ENCODE assay signal across 18 cellular contexts in the genomic region with DNA sequence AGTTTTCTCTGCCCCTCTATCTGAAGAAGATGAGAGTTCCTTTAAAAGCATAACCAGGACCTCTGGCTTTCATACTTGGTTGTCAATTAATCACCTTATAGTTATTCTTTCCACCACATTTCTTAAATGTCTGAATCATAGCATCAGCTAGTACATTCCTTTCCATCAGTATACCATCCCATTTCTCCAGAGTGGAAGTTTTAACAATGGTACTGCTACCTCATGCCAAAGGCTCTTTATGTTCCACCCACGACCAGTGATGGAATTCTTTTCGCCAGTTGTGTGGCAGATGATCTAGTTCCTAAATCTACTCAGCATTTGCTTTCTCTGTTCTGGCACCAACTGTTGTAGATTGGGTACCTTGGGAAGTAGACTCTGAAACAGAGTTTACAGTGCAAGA.
DNase-seq lines count a peak whose midpoint lies in the region; ATAC-seq and TF ChIP-seq lines count a peak whose summit lies in the region.
"Had no signal": no experiment of that assay in that cellular context is flagged by ENCODE, and none has a peak within 500 bp of the region (broad histone marks: within the 10 kb centered on the region; RNA-seq: fewer than 3 reads in every experiment).

No MANE protein-coding gene starts in this region.

- H3K9me3 ChIP-seq in IMR-90 (ENCODE audit: control insufficient read depth, insufficient read depth, low read length) = no peaks in the 10 kb centered on the region
- H3K9me3 ChIP-seq: neutrophil, stomach had no signal

- no peaks in the 10 kb centered on the region for H3K9me1 ChIP-seq in IMR-90 (ENCODE audit: insufficient read depth, low read length)

- TF ChIP-seq RAD21 in IMR-90 (IDR thresholded peaks at IDR 0.05; ENCODE audit: low read length) = no peak

- in situ Hi-C loops in IMR-90 (cut with MboI; ENCODE audit: low sequenced_read_pairs) = no loop called here

- no peak overlapping the region for H3K4me2 ChIP-seq in IMR-90 (ENCODE audit: low read depth, low read length)

- H2BK15ac ChIP-seq in IMR-90 (ENCODE audit: low read depth, low read length) = no peak overlapping the region

- no CpG with 5 or more reads among the region's 2 CpGs for WGBS in IMR-90 (ENCODE audit: extremely low coverage in 2 of 2, insufficient read length in 1 of 2), 2 experiments

- CTCF ChIA-PET in AG04449 (lab: Yijun Ruan, JAX) = no interaction called here
- CTCF ChIA-PET in IMR-90 (lab: Yijun Ruan, JAX) = no interaction called here

- H2BK5ac ChIP-seq in IMR-90 (ENCODE audit: low read depth, low read length, poor library complexity, severe bottlenecking) = no peak overlapping the region

- no peak overlapping the region for H4K91ac ChIP-seq in IMR-90 (ENCODE audit: insufficient read depth, low read depth, low read length)

- TF ChIP-seq CTCF in AG04449 (IDR thresholded peaks at IDR 0.05; ENCODE audit: insufficient read depth, low read length, missing control alignments) = no peak
- no peak for TF ChIP-seq CTCF in IMR-90 (conservative IDR thresholded peaks at IDR 0.05; ENCODE audit: low read depth, low read length)
- no peak for TF ChIP-seq CTCF in cardiac fibroblast (IDR thresholded peaks at IDR 0.05; ENCODE audit: low read depth, low read length)

- no peaks in the 10 kb centered on the region for H3K36me3 ChIP-seq in IMR-90 (ENCODE audit: control insufficient read depth, insufficient read depth, low read length)
- H3K36me3 ChIP-seq: neutrophil, stomach had no signal

- H3K14ac ChIP-seq in IMR-90 (replicated peaks; ENCODE audit: low read depth, low read length) = no peak overlapping the region

- H4K8ac ChIP-seq in IMR-90 (ENCODE audit: low read depth in 2 of 2, low read length in 2 of 2) = no peak overlapping the region

- no peak overlapping the region for H2AFZ ChIP-seq in IMR-90 (replicated peaks; ENCODE audit: low read length, poor library complexity)

- no TSS peak for BruUV-seq in IMR-90 (replicated peaks; lab: Mats Ljungman, UMichigan)

- no peak overlapping the region for H3K27ac ChIP-seq in IMR-90 (ENCODE audit: insufficient read depth, low read length)
- H3K27ac ChIP-seq: neutrophil, stomach, VCaP had no signal

- H3K4me3 ChIP-seq in AG04449 (ENCODE audit: low read depth, low read length) (no peak overlapping the region), IMR-90 (ENCODE audit: insufficient read depth, low read depth, low read length) (no peak overlapping the region), cardiac fibroblast (replicated peaks in 1 of 2; ENCODE audit: low read depth in 2 of 2, low read length in 2 of 2) (no peak overlapping the region)
- H3K4me3 ChIP-seq: lung, stomach had no signal

- no peak overlapping the region for H2AK9ac ChIP-seq in IMR-90 (replicated peaks; ENCODE audit: low read depth, low read length, poor library complexity)

- no peaks in the 10 kb centered on the region for H4K20me1 ChIP-seq in IMR-90 (ENCODE audit: insufficient read depth, low read length)

- no peak overlapping the region for H3K18ac ChIP-seq in IMR-90 (ENCODE audit: low read depth, low read length)

- no peak overlapping the region for H4K5ac ChIP-seq in IMR-90 (ENCODE audit: low read depth, low read length)

- ATAC-seq in IMR-90 (ENCODE audit: low read depth) (no peak), GM19395 (IDR thresholded peaks at IDR 0.05; ENCODE audit: unreplicated experiment) (no peak), GM21737 (IDR thresholded peaks at IDR 0.05; ENCODE audit: unreplicated experiment) (no peak)
- ATAC-seq: HCT116 had no signal

- dilution Hi-C loops in IMR-90 (cut with HindIII; ENCODE audit: low sequenced_read_pairs, unreplicated experiment) = no loop called here

- no peaks in the 10 kb centered on the region; the same call in 1 of the 2 replicates for H3K27me3 ChIP-seq in IMR-90 (ENCODE audit: control insufficient read depth, insufficient read depth, low read length)
- H3K27me3 ChIP-seq: neutrophil, stomach had no signal

- TF ChIP-seq POLR2A in IMR-90 (IDR thresholded peaks at IDR 0.05; ENCODE audit: low read depth, low read length) = no peak

- no peaks in the 10 kb centered on the region for H3K79me1 ChIP-seq in IMR-90 (ENCODE audit: low read depth in 1 of 2, low read length in 2 of 2)

- H2AK5ac ChIP-seq in IMR-90 (ENCODE audit: low read depth, low read length) = no peak overlapping the region

- no peak overlapping the region for H3K4ac ChIP-seq in IMR-90 (ENCODE audit: low read depth, low read length)

- H2BK120ac ChIP-seq in IMR-90 (ENCODE audit: low read depth, low read length) = no peak overlapping the region

- H2BK20ac ChIP-seq in IMR-90 (ENCODE audit: low read depth, low read length) = no peak overlapping the region

- DNase-seq in AG04449 (ENCODE audit: low read depth, low spot score) (peak; percentile 14), IMR-90 (peak; percentile 16), cardiac fibroblast (ENCODE audit: low read depth in 2 of 2) (peak; percentile 11 to 56), kidney glomerular epithelial cell (lab: John Stamatoyannopoulos, UW) (peak; percentile 71), NOMO-1 treated with dmso at 0.1 percent for 144 hours (lab: John Stamatoyannopoulos, UW; ENCODE audit: unreplicated experiment) (no peak), NCI-H526 treated with DMSO at 0.1 percent for 48 hours (lab: John Stamatoyannopoulos, UW) (no peak)
- DNase-seq: activated CD8-positive, alpha-beta memory T cell treated with anti-CD3 and anti-CD28 coated beads for 24 hours; caudate nucleus; erythroblast; MV-4-11; NCI-H2171 treated with DMSO at 0.1 percent for 48 hours; stomach had no signal

- H3K23ac ChIP-seq in IMR-90 (ENCODE audit: low read depth, low read length) = no peak overlapping the region

- H3K4me1 ChIP-seq in IMR-90 (ENCODE audit: control insufficient read depth, insufficient read depth, low read length) = no peaks in the 10 kb centered on the region
- H3K4me1 ChIP-seq: stomach had no signal

- intact Hi-C loops in IMR-90 (cut with micrococcal nuclease) = no loop called here

- no peak overlapping the region for H3K56ac ChIP-seq in IMR-90 (ENCODE audit: extremely low read depth, insufficient read depth, low read length)

- POLR2A ChIA-PET in AG04449 (lab: Yijun Ruan, JAX) (no interaction called here), IMR-90 (lab: Charles Lee; ENCODE audit: unreplicated experiment) (no interaction called here)

- no peak overlapping the region for H3K9ac ChIP-seq in IMR-90 (ENCODE audit: low read depth, low read length)

TF ChIP-seq in IMR-90, 13 proteins besides CTCF, POLR2A, EP300 and RAD21:
- TF ChIP-seq CEBPB (IDR thresholded peaks at IDR 0.05; ENCODE audit: low read depth, low read length) (no peak), SMC3 (IDR thresholded peaks at IDR 0.05; ENCODE audit: low read depth, low read length) (no peak), RFX5 (IDR thresholded peaks at IDR 0.05; ENCODE audit: low read depth, low read length) (no peak), MXI1 (IDR thresholded peaks at IDR 0.05; ENCODE audit: borderline replicate concordance, low read depth, low read length) (no peak), MAZ (IDR thresholded peaks at IDR 0.05; ENCODE audit: borderline replicate concordance, low read depth, low read length) (no peak), FOS (IDR thresholded peaks at IDR 0.05; ENCODE audit: low read depth, low read length) (no peak), BHLHE40 (IDR thresholded peaks at IDR 0.05; ENCODE audit: low read depth, low read length) (no peak), MAFK (IDR thresholded peaks at IDR 0.05; ENCODE audit: low read depth, low read length) (no peak), NFE2L2 (IDR thresholded peaks at IDR 0.05; ENCODE audit: low read depth, low read length) (no peak), CHD1 (IDR thresholded peaks at IDR 0.05; ENCODE audit: low read depth, low read length) (no peak), RCOR1 (IDR thresholded peaks at IDR 0.05; ENCODE audit: insufficient replicate concordance, low read length) (no peak)
- TF ChIP-seq, protein P1, sequence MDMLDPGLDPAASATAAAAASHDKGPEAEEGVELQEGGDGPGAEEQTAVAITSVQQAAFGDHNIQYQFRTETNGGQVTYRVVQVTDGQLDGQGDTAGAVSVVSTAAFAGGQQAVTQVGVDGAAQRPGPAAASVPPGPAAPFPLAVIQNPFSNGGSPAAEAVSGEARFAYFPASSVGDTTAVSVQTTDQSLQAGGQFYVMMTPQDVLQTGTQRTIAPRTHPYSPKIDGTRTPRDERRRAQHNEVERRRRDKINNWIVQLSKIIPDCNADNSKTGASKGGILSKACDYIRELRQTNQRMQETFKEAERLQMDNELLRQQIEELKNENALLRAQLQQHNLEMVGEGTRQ (IDR thresholded peaks at IDR 0.05; ENCODE audit: low read depth, low read length) = no peak
- TF ChIP-seq, protein P2, sequence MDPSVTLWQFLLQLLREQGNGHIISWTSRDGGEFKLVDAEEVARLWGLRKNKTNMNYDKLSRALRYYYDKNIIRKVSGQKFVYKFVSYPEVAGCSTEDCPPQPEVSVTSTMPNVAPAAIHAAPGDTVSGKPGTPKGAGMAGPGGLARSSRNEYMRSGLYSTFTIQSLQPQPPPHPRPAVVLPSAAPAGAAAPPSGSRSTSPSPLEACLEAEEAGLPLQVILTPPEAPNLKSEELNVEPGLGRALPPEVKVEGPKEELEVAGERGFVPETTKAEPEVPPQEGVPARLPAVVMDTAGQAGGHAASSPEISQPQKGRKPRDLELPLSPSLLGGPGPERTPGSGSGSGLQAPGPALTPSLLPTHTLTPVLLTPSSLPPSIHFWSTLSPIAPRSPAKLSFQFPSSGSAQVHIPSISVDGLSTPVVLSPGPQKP (IDR thresholded peaks at IDR 0.05; ENCODE audit: borderline replicate concordance, low read depth, low read length) = no peak

Comparison
In these comparisons a context has a peak if more than half of its experiments do, and no peak if none do; other contexts are left out.
1. DNase-seq: peak in AG04449 (single experiment), IMR-90 (single experiment), cardiac fibroblast (2 of 2) and kidney glomerular epithelial cell (single experiment); none in NOMO-1 treated with dmso at 0.1 percent for 144 hours (single experiment) and NCI-H526 treated with DMSO at 0.1 percent for 48 hours (single experiment).